13 cellular contexts compared by ENCODE assay signal in the genomic region with DNA sequence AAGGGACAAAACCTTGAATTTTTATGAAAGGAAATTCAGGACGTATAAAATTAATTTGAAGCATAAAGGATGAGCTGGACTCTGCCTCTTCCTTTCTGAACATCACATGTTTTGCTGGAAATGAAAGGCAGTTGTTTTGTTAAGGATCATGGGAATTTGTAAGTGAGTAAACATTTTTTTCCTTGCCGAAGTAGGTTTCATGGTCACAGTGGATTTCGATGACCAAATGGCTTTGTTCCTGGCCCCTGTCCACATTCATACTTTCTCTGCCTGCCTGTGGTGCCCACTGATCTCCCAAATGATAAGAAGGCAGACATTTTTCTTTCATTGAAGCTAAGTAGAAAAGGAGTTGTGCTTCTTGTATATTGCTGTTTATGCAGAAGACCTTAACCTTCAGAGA.
DNase-seq lines count a peak whose midpoint lies in the region; TF ChIP-seq lines count a peak whose summit lies in the region.
"Had no signal": no experiment of that assay in that cellular context is flagged by ENCODE, and none has a peak within 500 bp of the region (broad histone marks: within the 10 kb centered on the region; RNA-seq: fewer than 3 reads in every experiment).

No MANE protein-coding gene starts in this region.

- H3K36me3 ChIP-seq in skeletal muscle satellite cell (ENCODE audit: insufficient read depth, low read length): peaks cover 5% of the 10 kb centered on the region

- DNase-seq in DMS53 (lab: John Stamatoyannopoulos, UW): peak; percentile 15
- no peak for DNase-seq in DMS53 treated with DMSO at 0.1 percent for 48 hours (lab: John Stamatoyannopoulos, UW; ENCODE audit: unreplicated experiment)
- DNase-seq in RPMI7951 (ENCODE audit: low read depth): peak; percentile 49
- DNase-seq in fibroblast of mammary gland (ENCODE audit: low read depth): peak; percentile 70
- DNase-seq in NCI-H1092 (lab: John Stamatoyannopoulos, UW): no peak
- DNase-seq in NCI-H345 treated with DMSO at 0.1 percent for 48 hours (lab: John Stamatoyannopoulos, UW; ENCODE audit: unreplicated experiment): no peak
- no peak for DNase-seq in medulla oblongata (ENCODE audit: extremely low spot score)
- DNase-seq: CD8-positive, alpha-beta memory T cell; kidney glomerular epithelial cell; NCI-H1048; stimulated activated CD4-positive, alpha-beta T cell treated with anti-CD3 and anti-CD28 coated beads, Interleukin-4, amount 100 ng/mL, for 4 hours had no signal

- no peaks in the 10 kb centered on the region for H3K9me3 ChIP-seq in skeletal muscle satellite cell (replicated peaks; ENCODE audit: low read length)
- H3K9me3 ChIP-seq: SJSA1 had no signal

- H3K9ac ChIP-seq in skeletal muscle satellite cell (ENCODE audit: low read depth, low read length): peak overlapping the region; percentile 15

- H3K27me3 ChIP-seq in skeletal muscle satellite cell (ENCODE audit: control insufficient read depth, insufficient read depth, low read length): no peaks in the 10 kb centered on the region
- H3K27me3 ChIP-seq: SJSA1 had no signal

- no peak for TF ChIP-seq CTCF in fibroblast of mammary gland (conservative IDR thresholded peaks at IDR 0.05; ENCODE audit: control insufficient read depth, insufficient read depth, low read depth, low read length)

- H3K4me2 ChIP-seq in skeletal muscle satellite cell (ENCODE audit: low read length): peak overlapping the region; percentile 41

- peaks cover 12% of the 10 kb centered on the region for H3K4me1 ChIP-seq in skeletal muscle satellite cell (ENCODE audit: control insufficient read depth, insufficient read depth, low read length)

- H3K4me3 ChIP-seq in fibroblast of mammary gland (ENCODE audit: control insufficient read depth, low read depth, low read length) (no peak overlapping the region), skeletal muscle satellite cell (ENCODE audit: low read length) (no peak overlapping the region)
- H3K4me3 ChIP-seq: SJSA1 had no signal

Comparison
In these comparisons a context has a peak if more than half of its experiments do, and no peak if none do; other contexts are left out.
1. DNase-seq: peak in DMS53 (single experiment), RPMI7951 (single experiment) and fibroblast of mammary gland (single experiment); none in DMS53 treated with DMSO at 0.1 percent for 48 hours (single experiment), NCI-H1092 (single experiment), NCI-H345 treated with DMSO at 0.1 percent for 48 hours (single experiment) and medulla oblongata (single experiment).